In the genomic region with DNA sequence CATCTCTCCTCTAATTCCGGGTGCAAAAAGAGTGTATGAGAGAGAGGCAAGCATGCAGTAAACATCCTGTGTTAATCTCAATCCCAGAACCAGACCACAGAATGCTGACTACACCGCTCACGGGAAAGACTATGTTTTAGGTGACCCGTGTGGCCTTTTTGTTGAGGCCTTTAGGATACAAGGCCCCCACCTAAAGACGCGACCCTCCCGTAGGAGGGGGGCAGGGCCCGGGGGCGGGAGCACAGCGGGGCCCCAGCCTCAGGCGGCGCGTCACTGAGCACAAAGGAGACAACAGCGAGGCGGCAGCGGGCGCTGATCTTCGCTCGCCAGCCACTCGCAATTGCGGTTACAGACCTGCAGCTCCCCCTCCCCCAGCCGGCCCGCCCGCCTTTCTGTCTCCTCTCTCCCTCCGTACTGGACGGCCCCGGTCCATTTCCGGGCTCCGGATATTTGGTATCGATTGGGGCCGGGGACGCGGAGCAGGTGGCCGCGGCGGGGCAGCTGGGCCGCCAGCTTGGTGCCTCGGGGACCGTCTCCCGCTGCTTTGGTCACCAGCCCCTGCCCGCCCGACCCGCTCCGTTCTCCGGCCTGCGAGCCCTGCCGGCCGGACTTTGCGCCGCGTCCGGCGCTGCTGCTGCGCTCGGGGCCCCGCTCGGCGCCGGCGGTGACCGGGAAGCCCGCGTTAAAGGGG, we compare ENCODE assay signal across 8 cellular contexts. TPM values are rescaled to one million over a fixed set of nuclear protein-coding genes. Genes with fewer than 3 reads are reported as not detected.
A peak's percentile ranks its signal among the peaks of the same experiment; 100 is the strongest.
DNase-seq lines count a peak whose midpoint lies in the region; ATAC-seq, FAIRE-seq and TF ChIP-seq lines count a peak whose summit lies in the region.

A gene with protein sequence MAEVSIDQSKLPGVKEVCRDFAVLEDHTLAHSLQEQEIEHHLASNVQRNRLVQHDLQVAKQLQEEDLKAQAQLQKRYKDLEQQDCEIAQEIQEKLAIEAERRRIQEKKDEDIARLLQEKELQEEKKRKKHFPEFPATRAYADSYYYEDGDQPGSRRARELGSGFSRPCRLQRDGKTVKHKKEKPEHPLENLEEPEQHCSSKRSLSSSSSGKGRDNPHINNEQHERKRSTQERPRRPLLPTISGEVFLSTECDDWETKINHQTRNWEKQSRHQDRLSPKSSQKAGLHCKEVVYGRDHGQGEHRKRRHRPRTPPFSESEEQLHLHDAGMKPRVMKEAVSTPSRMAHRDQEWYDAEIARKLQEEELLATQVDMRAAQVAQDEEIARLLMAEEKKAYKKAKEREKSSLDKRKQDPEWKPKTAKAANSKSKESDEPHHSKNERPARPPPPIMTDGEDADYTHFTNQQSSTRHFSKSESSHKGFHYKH (plus strand): TSS at position 432 of the 691 bp plus-strand sequence. CDS start 281 bp downstream, outside the sequence.

- TF ChIP-seq CTCF in A549 (IDR thresholded peaks at IDR 0.05) (no peak), breast epithelium (IDR thresholded peaks at IDR 0.05) (no peak), sigmoid colon (IDR thresholded peaks at IDR 0.05) (no peak)

- H3K4me1 ChIP-seq in A549 (peaks cover 23% of the 10 kb centered on the region), breast epithelium (no peaks in the 10 kb centered on the region), iPS-15b (ENCODE audit: control insufficient read depth, insufficient read depth, low read length) (peaks cover 10% of the 10 kb centered on the region), sigmoid colon (peaks cover 0 to 44% (median 32%) of the 10 kb centered on the region in 4 donors)

- H3K27me3 ChIP-seq in breast epithelium (no peaks in the 10 kb centered on the region), iPS-15b (ENCODE audit: control insufficient read depth, insufficient read depth, low read length) (peaks cover 34% of the 10 kb centered on the region), sigmoid colon (no peaks in the 10 kb centered on the region)

- peak within 1 kb of the TSS; percentile 92 to 93 for H3K27ac ChIP-seq in A549
- H3K27ac ChIP-seq in breast epithelium: peak within 1 kb of the TSS; percentile 95 to 96
- peak within 1 kb of the TSS; percentile 92 to 96 (median 92) for H3K27ac ChIP-seq in sigmoid colon

- TF ChIP-seq EP300 in A549 (IDR thresholded peaks at IDR 0.05) (no peak), sigmoid colon (IDR thresholded peaks at IDR 0.05) (peak in 1 of 4 donors; percentile 30)

- H3K9me3 ChIP-seq in A549 (no peaks in the 10 kb centered on the region), breast epithelium (no peaks in the 10 kb centered on the region), iPS-15b (ENCODE audit: control insufficient read depth, insufficient read depth, low read length) (no peaks in the 10 kb centered on the region), sigmoid colon (no peaks in the 10 kb centered on the region)

- peak; percentile 33 for TF ChIP-seq POLR2A in A549 (IDR thresholded peaks at IDR 0.05; ENCODE audit: low read length)
- TF ChIP-seq POLR2A in breast epithelium (IDR thresholded peaks at IDR 0.05): no peak
- TF ChIP-seq POLR2A in sigmoid colon (IDR thresholded peaks at IDR 0.05): peak; percentile 20 to 43

- DNase-seq in A549 (ENCODE audit: low read depth in 1 of 2, low spot score in 1 of 2) (peak; percentile 41 to 65), NCI-H1694 (lab: John Stamatoyannopoulos, UW) (peak; percentile 37), breast epithelium (ENCODE audit: low spot score in 2 of 2) (peak; percentile 82 to 90), sigmoid colon (peak; percentile 93)

- no peaks in the 10 kb centered on the region for H3K36me3 ChIP-seq in breast epithelium
- H3K36me3 ChIP-seq in iPS-15b (ENCODE audit: control insufficient read depth, insufficient read depth, low read length): no peaks in the 10 kb centered on the region
- no peaks in the 10 kb centered on the region for H3K36me3 ChIP-seq in sigmoid colon

- CTCF ChIA-PET in A549 (lab: Yijun Ruan, JAX): interaction anchor here (1.2 kb wide), 1 partner anchor 57 kb away, joined by 3 read pairs; no protein-coding TSS in a partner anchor

- no peak for FAIRE-seq in A549 (lab: Jason Lieb, UNC)

- peak within 1 kb of the TSS; percentile 95 for H3K4me3 ChIP-seq in A549
- peak within 1 kb of the TSS; percentile 91 to 96 (median 94) for H3K4me3 ChIP-seq in breast epithelium
- H3K4me3 ChIP-seq in iPS-15b (ENCODE audit: low read depth, low read length): peak within 1 kb of the TSS; percentile 69
- H3K4me3 ChIP-seq in sigmoid colon: peak within 1 kb of the TSS; percentile 65 to 91 (median 90)

- H3K9ac ChIP-seq in iPS-15b (ENCODE audit: low read depth, low read length): peak within 1 kb of the TSS; percentile 26

- POLR2A ChIA-PET in A549 (lab: Yijun Ruan, JAX): no interaction called here

- H3K4me2 ChIP-seq in A549: peak within 1 kb of the TSS; percentile 99

- intact Hi-C loops in T-helper 2 cell treated with Interferon-gamma antibody and Interleukin-4, amounts not matched to agents 100 ng/mL and 5 ng/mL, for 36 hours (cut with micrococcal nuclease): loop anchor here (2.0 kb wide), 1 partner anchor 38 kb away; no protein-coding TSS in a partner anchor
- intact Hi-C loops in breast epithelium (cut with DNase I; ENCODE audit: low total_unique reads): no loop called here
- intact Hi-C loops in sigmoid colon (cut with DNase I): no loop called here

- TF ChIP-seq RAD21 in A549 (conservative IDR thresholded peaks at IDR 0.05 in 1 of 2, IDR thresholded peaks at IDR 0.05 in 1 of 2): no peak

- WGBS in A549 (ENCODE audit: missing lambda C conversion rate): 1% methylated on average over 16 of the region's 63 CpGs
- 0 to 1% methylated on average over 63 of the region's 63 CpGs for WGBS in sigmoid colon, 2 donors

- ATAC-seq in A549 (peak; percentile 85), GM18517 (IDR thresholded peaks at IDR 0.05; ENCODE audit: unreplicated experiment) (peak; percentile 74), HG02938 (IDR thresholded peaks at IDR 0.05; ENCODE audit: unreplicated experiment) (peak; percentile 73)

TF ChIP-seq in A549, 52 proteins besides CTCF, POLR2A, EP300 and RAD21:
- peak; percentile 48; the same call in 1 of the 2 replicates for TF ChIP-seq PHF8 (IDR thresholded peaks at IDR 0.05; ENCODE audit: borderline replicate concordance, low read depth)
- TF ChIP-seq MAX (IDR thresholded peaks at IDR 0.05): 0 out of 2 replicates have a peak, but pooled peaks have one; percentile 39
- TF ChIP-seq JUN (IDR thresholded peaks at IDR 0.05): peak in 1 of 2 experiments; percentile 49; a peak in 2 of 5 replicates
- TF ChIP-seq TP53 (CRISPR knock-in tag; IDR thresholded peaks at IDR 0.05): no peak
- TF ChIP-seq, protein P1, sequence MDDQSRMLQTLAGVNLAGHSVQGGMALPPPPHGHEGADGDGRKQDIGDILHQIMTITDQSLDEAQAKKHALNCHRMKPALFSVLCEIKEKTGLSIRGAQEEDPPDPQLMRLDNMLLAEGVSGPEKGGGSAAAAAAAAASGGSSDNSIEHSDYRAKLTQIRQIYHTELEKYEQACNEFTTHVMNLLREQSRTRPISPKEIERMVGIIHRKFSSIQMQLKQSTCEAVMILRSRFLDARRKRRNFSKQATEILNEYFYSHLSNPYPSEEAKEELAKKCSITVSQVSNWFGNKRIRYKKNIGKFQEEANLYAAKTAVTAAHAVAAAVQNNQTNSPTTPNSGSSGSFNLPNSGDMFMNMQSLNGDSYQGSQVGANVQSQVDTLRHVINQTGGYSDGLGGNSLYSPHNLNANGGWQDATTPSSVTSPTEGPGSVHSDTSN (IDR thresholded peaks at IDR 0.05): 0 out of 2 replicates have a peak, but pooled peaks have one; percentile 30
- TF ChIP-seq ZFP36 (IDR thresholded peaks at IDR 0.05; ENCODE audit: borderline replicate concordance, partially characterized antibody): no peak
- no peak for TF ChIP-seq NR3C1 (IDR thresholded peaks at IDR 0.05)
- TF ChIP-seq, protein P2, sequence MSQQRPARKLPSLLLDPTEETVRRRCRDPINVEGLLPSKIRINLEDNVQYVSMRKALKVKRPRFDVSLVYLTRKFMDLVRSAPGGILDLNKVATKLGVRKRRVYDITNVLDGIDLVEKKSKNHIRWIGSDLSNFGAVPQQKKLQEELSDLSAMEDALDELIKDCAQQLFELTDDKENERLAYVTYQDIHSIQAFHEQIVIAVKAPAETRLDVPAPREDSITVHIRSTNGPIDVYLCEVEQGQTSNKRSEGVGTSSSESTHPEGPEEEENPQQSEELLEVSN (IDR thresholded peaks at IDR 0.05; ENCODE audit: borderline replicate concordance, low read depth): peak; percentile 39; the same call in 1 of the 2 replicates

RNA-seq across cellular contexts. Expression of the gene that starts here (rescaled TPM):
- polyA plus RNA-seq in A549 (2011; rRNA removed) (30.0 and 43.8 TPM in 2 replicates), A549 (2017; fragmentation: RNase III; extraction: RNeasy Plus Mini Kit Qiagen cat#74134 plus additional on column Dnase treatment) (20.1 to 22.6 TPM (median 20.9 TPM) in 3 replicates), sigmoid colon (10 to 100 TPM; 20.8 to 26.0 (median 21.0) TPM)
- polyA plus RNA-seq in A549 (2012; cell fraction: cytosol; rRNA removed): 12.6 and 13.0 TPM in 2 replicates
- polyA plus RNA-seq in A549 (2012; cell fraction: nucleus; rRNA removed): 8.3 and 9.6 TPM in 2 replicates
- polyA minus RNA-seq in A549 (2011; rRNA and poly(A)+ RNA removed): 22.0 and 24.2 TPM in 2 replicates
- 16.3 and 17.7 TPM in 2 replicates for total RNA-seq in T-helper 2 cell treated with Interferon-gamma antibody and Interleukin-4, amounts not matched to agents 100 ng/mL and 5 ng/mL, for 36 hours
- total RNA-seq in breast epithelium (100 to 1,000 TPM in 1 of 3 donors, 10 to 100 TPM in 2; 86.9 to 101 (median 93.4) TPM), sigmoid colon (100 to 1,000 TPM; 103 to 128 (median 116) TPM)

Comparison
In these comparisons a context has a peak if more than half of its experiments do, and no peak if none do; other contexts are left out.
1. Peak in every context shown above with its lines: DNase-seq, ATAC-seq, H3K4me3 ChIP-seq and H3K27ac ChIP-seq.
2. DNase-seq: peak in every context shown above with its lines; median percentile 93 in sigmoid colon; 86 in breast epithelium; 53 in A549; 37 in NCI-H1694.